In genomic region chr6:408599-409102, GRCh38 we compare ENCODE assay signal across 8 cellular contexts. TPM values are rescaled to one million over a fixed set of nuclear protein-coding genes. Genes with fewer than 3 reads are reported as not detected.
DNase-seq lines count a peak whose midpoint lies in the region; ATAC-seq, FAIRE-seq and TF ChIP-seq lines count a peak whose summit lies in the region.

No MANE protein-coding gene starts in this region.

- H2AFZ ChIP-seq in HCT116 (ENCODE audit: low read depth, low read length, poor library complexity, severe bottlenecking), result peak overlapping the region; percentile 87

- TF ChIP-seq RAD21 in HCT116 (IDR thresholded peaks at IDR 0.05; ENCODE audit: low read depth), result peak; percentile 83

- intact Hi-C loops in CD4-positive, alpha-beta T cell (cut with DNase I, micrococcal nuclease), result loop anchor here (5.0 to 10.0 kb wide), 2 partner anchors 221 to 296 kb away; no protein-coding TSS in a partner anchor
- intact Hi-C loops in HCT116 (cut with micrococcal nuclease), result loop anchor here (1.0 to 5.0 kb wide), 2 partner anchors 116 to 220 kb away; partner anchors contain the start of gene DUSP22

- RAD21 ChIA-PET in HCT116 (lab: Charles Lee; ENCODE audit: low non-redundant PET in 1 of 2, low total read pairs in 2 of 2, uncharacterized antibody in 2 of 2, unreplicated experiment in 2 of 2), result interaction anchor here in 1 of 2 experiments (1.3 kb wide), 1 partner anchor 220 kb away, joined by 5 read pairs; no protein-coding TSS in a partner anchor

- no peak for DNase-seq in CD4-positive, alpha-beta T cell
- DNase-seq in HCT116 (ENCODE audit: low read depth, low spot score) (peak; percentile 53), UCSD-AML1 (lab: John Stamatoyannopoulos, UW; ENCODE audit: unreplicated experiment) (peak; percentile 77), glutamatergic neuron (no peak), small intestine (peak; percentile 8), LoVo (ENCODE audit: low spot score) (no peak)

- H3K27ac ChIP-seq in CD4-positive, alpha-beta T cell (ENCODE audit: low read depth, low read length), result no peak overlapping the region
- no peak overlapping the region for H3K27ac ChIP-seq in HCT116 (ENCODE audit: low read depth, low read length)
- no peak overlapping the region for H3K27ac ChIP-seq in small intestine (ENCODE audit: low read depth in 1 of 2, low read length in 1 of 2)

- no peak for TF ChIP-seq CTCF in CD4-positive, alpha-beta T cell (IDR thresholded peaks at IDR 0.05)
- TF ChIP-seq CTCF in HCT116 (IDR thresholded peaks at IDR 0.05 in 2 of 3, conservative IDR thresholded peaks at IDR 0.05 in 1 of 3; ENCODE audit: borderline replicate concordance in 1 of 3, insufficient read depth in 1 of 3, low read depth in 2 of 3, low read length in 2 of 3) (peak; percentile 59 to 97 (median 87)), glutamatergic neuron (IDR thresholded peaks at IDR 0.05; ENCODE audit: partially characterized antibody, unreplicated experiment) (peak; percentile 13)

- no peaks in the 10 kb centered on the region for H3K27me3 ChIP-seq in CD4-positive, alpha-beta T cell (ENCODE audit: control insufficient read depth, insufficient read depth, low read length)
- H3K27me3 ChIP-seq in HCT116 (ENCODE audit: insufficient read depth, low read length) (peaks cover 22% of the 10 kb centered on the region; the same call in 1 of the 2 replicates), small intestine (ENCODE audit: control insufficient read depth in 2 of 2, insufficient read depth in 2 of 2, low read length in 2 of 2) (no peaks in the 10 kb centered on the region)

- POLR2A ChIA-PET in CD4-positive, alpha-beta T cell (lab: Charles Lee), result no interaction called here
- POLR2A ChIA-PET in HCT116 (lab: Charles Lee), result interaction anchor here (0.6 to 1.0 kb wide), 2 partner anchors 10 to 14 kb away, joined by 3 read pairs; no protein-coding TSS in a partner anchor

- no peaks in the 10 kb centered on the region for H3K9me2 ChIP-seq in HCT116 (ENCODE audit: insufficient read depth)

- H3K4me3 ChIP-seq in HCT116 (replicated peaks in 1 of 2; ENCODE audit: low read depth in 1 of 2, low read length in 2 of 2), result peak overlapping the region; percentile 10 to 13; a peak in 2 of 4 replicates
- H3K4me3 ChIP-seq in small intestine (ENCODE audit: low read depth in 1 of 2, low read length in 2 of 2), result no peak overlapping the region

- no peak for FAIRE-seq in small intestine (lab: Jason Lieb, UNC)

- peak overlapping the region; percentile 55 for H3K4me2 ChIP-seq in HCT116 (ENCODE audit: low read length)

- H3K36me3 Mint-ChIP-seq in CD4-positive, alpha-beta T cell (ENCODE audit: low read depth), result peaks cover 43% of the 10 kb centered on the region
- peaks cover 14% of the 10 kb centered on the region for H3K36me3 Mint-ChIP-seq in glutamatergic neuron (ENCODE audit: unreplicated experiment)

- 39 to 48% (median 48%) methylated on average over 9 of the region's 9 CpGs for WGBS in small intestine, 3 donors

- H3K79me2 ChIP-seq in HCT116 (ENCODE audit: insufficient read depth, low read length), result no peaks in the 10 kb centered on the region

- H3K27ac Mint-ChIP-seq in CD4-positive, alpha-beta T cell, result peak overlapping the region; percentile 66
- no peak overlapping the region for H3K27ac Mint-ChIP-seq in glutamatergic neuron (ENCODE audit: unreplicated experiment)

- no peak for TF ChIP-seq POLR2A in HCT116 (IDR thresholded peaks at IDR 0.05; ENCODE audit: borderline replicate concordance, extremely low read depth, insufficient read depth, insufficient read length)

- no peaks in the 10 kb centered on the region for H3K36me3 ChIP-seq in HCT116 (ENCODE audit: control insufficient read depth in 1 of 2, insufficient read depth in 2 of 2, low read length in 2 of 2)
- peaks cover 0 to 4% of the 10 kb centered on the region in 2 donors for H3K36me3 ChIP-seq in small intestine (ENCODE audit: control insufficient read depth in 2 of 2, insufficient read depth in 2 of 2, low read length in 2 of 2)

- H3K4me3 Mint-ChIP-seq in CD4-positive, alpha-beta T cell, result peak overlapping the region; percentile 49
- no peak overlapping the region for H3K4me3 Mint-ChIP-seq in glutamatergic neuron (ENCODE audit: unreplicated experiment)

- H3K9ac ChIP-seq in HCT116 (ENCODE audit: low read length), result no peak overlapping the region

- H3K9me3 ChIP-seq in CD4-positive, alpha-beta T cell (ENCODE audit: control insufficient read depth, low read length), result no peaks in the 10 kb centered on the region
- no peaks in the 10 kb centered on the region; a peak in 1 of 4 replicates for H3K9me3 ChIP-seq in HCT116 (ENCODE audit: control insufficient read depth in 1 of 2, insufficient read depth in 1 of 2, low read depth in 1 of 2, low read length in 2 of 2)
- H3K9me3 ChIP-seq in small intestine (ENCODE audit: control insufficient read depth, low read depth), result no peaks in the 10 kb centered on the region

- no peaks in the 10 kb centered on the region for H3K9me3 Mint-ChIP-seq in CD4-positive, alpha-beta T cell
- H3K9me3 Mint-ChIP-seq in glutamatergic neuron (ENCODE audit: unreplicated experiment), result peaks cover 6% of the 10 kb centered on the region

- CTCF ChIA-PET in CD4-positive, alpha-beta T cell (lab: Charles Lee), result interaction anchor here (1.2 kb wide), 1 partner anchor 11 kb away, joined by 3 read pairs; no protein-coding TSS in a partner anchor
- CTCF ChIA-PET in HCT116 (lab: Charles Lee), result interaction anchor here (0.6 to 1.8 kb wide), 15 partner anchors 9 to 254 kb away, joined by 3 to 35 read pairs (median 3); no protein-coding TSS in a partner anchor

- BruUV-seq in HCT116 (replicated peaks; lab: Mats Ljungman, UMichigan), result no TSS peak

- H3K4me1 Mint-ChIP-seq in CD4-positive, alpha-beta T cell (ENCODE audit: low read depth), result peaks cover 20% of the 10 kb centered on the region
- peaks cover 7% of the 10 kb centered on the region for H3K4me1 Mint-ChIP-seq in glutamatergic neuron (ENCODE audit: low read depth, unreplicated experiment)

- H4K20me1 ChIP-seq in HCT116 (ENCODE audit: insufficient read depth), result no peaks in the 10 kb centered on the region

- peaks cover 0 to 9% of the 10 kb centered on the region in 2 experiments; a peak in 1 of 4 replicates for H3K4me1 ChIP-seq in HCT116 (ENCODE audit: control insufficient read depth in 1 of 2, insufficient read depth in 2 of 2, low read length in 2 of 2)
- no peaks in the 10 kb centered on the region for H3K4me1 ChIP-seq in small intestine (ENCODE audit: control insufficient read depth in 2 of 2, insufficient read depth in 1 of 2, low read depth in 1 of 2, low read length in 1 of 2)

- ATAC-seq in CD4-positive, alpha-beta T cell (ENCODE audit: poor library complexity), result no peak
- ATAC-seq in HCT116 (peak; percentile 100), HG03354 (IDR thresholded peaks at IDR 0.05; ENCODE audit: poor library complexity, severe bottlenecking, unreplicated experiment) (no peak), HG03135 (IDR thresholded peaks at IDR 0.05; ENCODE audit: unreplicated experiment) (no peak)

- H3K27me3 Mint-ChIP-seq in CD4-positive, alpha-beta T cell, result no peaks in the 10 kb centered on the region
- no peaks in the 10 kb centered on the region for H3K27me3 Mint-ChIP-seq in glutamatergic neuron (ENCODE audit: unreplicated experiment)

TF ChIP-seq in HCT116, 20 proteins besides CTCF, POLR2A, EP300 and RAD21 (continues in another document):
- TF ChIP-seq ELF1 (IDR thresholded peaks at IDR 0.05; ENCODE audit: borderline replicate concordance, low read depth) (no peak), SRF (IDR thresholded peaks at IDR 0.05; ENCODE audit: low read depth) (no peak), MAX (IDR thresholded peaks at IDR 0.05) (no peak; the same call in 1 of the 2 replicates), EGR1 (IDR thresholded peaks at IDR 0.05; ENCODE audit: low read depth) (no peak), ZFX (IDR thresholded peaks at IDR 0.05) (no peak), YY1 (IDR thresholded peaks at IDR 0.05; ENCODE audit: extremely low read depth, insufficient replicate concordance, low read depth, low read length) (no peak), ZNF274 (IDR thresholded peaks at IDR 0.05; ENCODE audit: low read depth, low read length) (no peak), CBX3 (IDR thresholded peaks at IDR 0.05; ENCODE audit: low read depth) (no peak), ATF3 (IDR thresholded peaks at IDR 0.05) (no peak), SP1 (IDR thresholded peaks at IDR 0.05; ENCODE audit: low read depth) (no peak), TCF7L2 (IDR thresholded peaks at IDR 0.05; ENCODE audit: borderline replicate concordance, extremely low read depth, insufficient read depth, insufficient read length) (no peak), JUND (IDR thresholded peaks at IDR 0.05) (no peak), FOSL1 (IDR thresholded peaks at IDR 0.05; ENCODE audit: low read depth) (no peak), EZH2phosphoT487 (IDR thresholded peaks at IDR 0.05; ENCODE audit: borderline replicate concordance) (no peak), EZH2 (IDR thresholded peaks at IDR 0.05) (no peak), POLR2AphosphoS5 (IDR thresholded peaks at IDR 0.05; ENCODE audit: low read depth, low read length) (no peak)

RNA-seq across cellular contexts. Expression of gene IRF4, which starts 17.1 kb away (rescaled TPM):
- total RNA-seq in CD4-positive, alpha-beta T cell, result 10 to 100 TPM; 16.9 to 20.8 TPM
- total RNA-seq in HCT116 (2021; ENCODE audit: unreplicated experiment), result 1.2 TPM
- 0.01 and 0.04 TPM in 2 replicates for polyA plus RNA-seq in HCT116 (2012)
- 0.37 TPM for total RNA-seq in glutamatergic neuron (ENCODE audit: unreplicated experiment)
- 1 to 10 TPM in 2 of 3 donors, not detected in 1; 1.4 to 3.5 TPM for polyA plus RNA-seq in small intestine

Comparison
In these comparisons a context has a peak if more than half of its experiments do, and no peak if none do; other contexts are left out.
1. DNase-seq: peak in HCT116 (single experiment), UCSD-AML1 (single experiment) and small intestine (single experiment); none in CD4-positive, alpha-beta T cell (0 of 10), glutamatergic neuron (single experiment) and LoVo (single experiment).
2. H3K4me3 ChIP-seq: peak in HCT116 (2 of 2); none in small intestine (0 of 2).